8 cellular contexts compared by ENCODE assay signal in genomic region chr17:43359469-43360105, GRCh38. TPM values are rescaled to one million over a fixed set of nuclear protein-coding genes. Genes with fewer than 3 reads are reported as not detected.
DNase-seq lines count a peak whose midpoint lies in the region; ATAC-seq, FAIRE-seq and TF ChIP-seq lines count a peak whose summit lies in the region.

No MANE protein-coding gene starts in this region.

- CTCF ChIA-PET in CD4-positive, alpha-beta memory T cell (lab: Charles Lee; ENCODE audit: partially characterized antibody): interaction anchor here (1.5 to 4.1 kb wide), 5 partner anchors 9 to 361 kb away, joined by 4 to 23 read pairs (median 5); partner anchors contain the start of genes DHX8 and RPL27

- FAIRE-seq in pancreas (lab: Jason Lieb, UNC): no peak

- H3K4me3 Mint-ChIP-seq in CD4-positive, alpha-beta memory T cell: peak overlapping the region; percentile 90 to 99 (median 94)

- no peaks in the 10 kb centered on the region for H4K20me1 ChIP-seq in OCI-LY1 (ENCODE audit: insufficient read depth, low read length)

- no peaks in the 10 kb centered on the region for H3K27me3 ChIP-seq in CD4-positive, alpha-beta memory T cell (ENCODE audit: insufficient read depth, low read length)
- H3K27me3 ChIP-seq in OCI-LY1 (ENCODE audit: insufficient read depth, low read length) (no peaks in the 10 kb centered on the region), ectodermal cell (ENCODE audit: control insufficient read depth, insufficient read depth, low read length, poor library complexity, severe bottlenecking) (no peaks in the 10 kb centered on the region), pancreas (no peaks in the 10 kb centered on the region)

- peaks cover 0 to 16% (median 0%) of the 10 kb centered on the region in 8 donors for H3K9me3 Mint-ChIP-seq in CD4-positive, alpha-beta memory T cell

- H3F3A ChIP-seq in OCI-LY1 (ENCODE audit: insufficient read depth, low read length): no peaks in the 10 kb centered on the region

- H3K36me3 Mint-ChIP-seq in CD4-positive, alpha-beta memory T cell: peaks cover 0 to 13% of the 10 kb centered on the region in 2 donors

- no peak overlapping the region for H2AFZ ChIP-seq in OCI-LY1 (ENCODE audit: low read length)

- intact Hi-C loops in CD4-positive, alpha-beta memory T cell (cut with micrococcal nuclease): loop anchor here (1.0 to 5.0 kb wide), 3 partner anchors 9 to 537 kb away; partner anchors contain the start of genes BECN1 and RPL27
- intact Hi-C loops in pancreas (cut with DNase I): no loop called here

- TF ChIP-seq CTCF in OCI-LY1 (IDR thresholded peaks at IDR 0.05; ENCODE audit: low read length) (no peak), pancreas (IDR thresholded peaks at IDR 0.05) (no peak)

- H3K27ac ChIP-seq in CD4-positive, alpha-beta memory T cell (ENCODE audit: low read depth, low read length): peak overlapping the region; percentile 93
- peak overlapping the region; percentile 95 for H3K27ac ChIP-seq in OCI-LY1 (ENCODE audit: low read depth, low read length, poor library complexity, severe bottlenecking)
- H3K27ac ChIP-seq in ectodermal cell (ENCODE audit: insufficient read depth, low read depth, low read length, poor library complexity, severe bottlenecking): peak overlapping the region; percentile 100
- H3K27ac ChIP-seq in pancreas: peak overlapping the region in 3 of 4 donors; percentile 88 to 96 (median 95)

- H3K36me3 ChIP-seq in CD4-positive, alpha-beta memory T cell (ENCODE audit: insufficient read depth, low read length): no peaks in the 10 kb centered on the region
- no peaks in the 10 kb centered on the region; the same call in 1 of the 2 replicates for H3K36me3 ChIP-seq in OCI-LY1 (ENCODE audit: insufficient read depth, low read length)
- no peaks in the 10 kb centered on the region for H3K36me3 ChIP-seq in ectodermal cell (ENCODE audit: control insufficient read depth, insufficient read depth, low read length)
- no peaks in the 10 kb centered on the region for H3K36me3 ChIP-seq in pancreas

- H3K27ac Mint-ChIP-seq in CD4-positive, alpha-beta memory T cell: peak overlapping the region; percentile 97 to 100 (median 99)

- H3K4me1 Mint-ChIP-seq in CD4-positive, alpha-beta memory T cell: peaks cover 11 to 30% (median 21%) of the 10 kb centered on the region in 4 donors

- WGBS in ectodermal cell, 2 experiments: 78 to 83% methylated on average over 17 of the region's 17 CpGs
- 61 to 68% methylated on average over 17 of the region's 17 CpGs for WGBS in pancreas, 2 donors

- no peaks in the 10 kb centered on the region for H3K27me3 Mint-ChIP-seq in CD4-positive, alpha-beta memory T cell

- no peak for DNase-seq in CD4-positive, alpha-beta memory T cell
- DNase-seq in pancreas: no peak
- no peak for DNase-seq in NCI-H524 treated with DMSO at 0.1 percent for 48 hours (lab: John Stamatoyannopoulos, UW)
- DNase-seq in H4 (ENCODE audit: low spot score): no peak

- H3K9me2 ChIP-seq in OCI-LY1 (ENCODE audit: low read depth, low read length): no peaks in the 10 kb centered on the region

- no peaks in the 10 kb centered on the region for H3K9me3 ChIP-seq in CD4-positive, alpha-beta memory T cell (ENCODE audit: control insufficient read depth in 1 of 2, low read length in 2 of 2)
- H3K9me3 ChIP-seq in OCI-LY1 (ENCODE audit: low read length) (no peaks in the 10 kb centered on the region), ectodermal cell (ENCODE audit: control insufficient read depth, low read length) (no peaks in the 10 kb centered on the region), pancreas (no peaks in the 10 kb centered on the region)

- no peaks in the 10 kb centered on the region for H3K79me2 ChIP-seq in OCI-LY1 (ENCODE audit: insufficient read depth, low read length)

- H3K9ac ChIP-seq in OCI-LY1 (ENCODE audit: low read length): peak overlapping the region; percentile 90

- H3K4me3 ChIP-seq in CD4-positive, alpha-beta memory T cell (ENCODE audit: low read length in 2 of 2): peak overlapping the region; percentile 37 to 77
- H3K4me3 ChIP-seq in OCI-LY1 (ENCODE audit: low read depth, low read length, poor library complexity, severe bottlenecking) (peak overlapping the region; percentile 77), ectodermal cell (ENCODE audit: insufficient read depth, low read depth, low read length) (peak overlapping the region; percentile 65), pancreas (peak overlapping the region in 2 of 4 donors; percentile 42 to 49)

- H3K4me2 ChIP-seq in OCI-LY1 (ENCODE audit: low read length): peak overlapping the region; percentile 94

- peaks cover 17% of the 10 kb centered on the region for H3K4me1 ChIP-seq in CD4-positive, alpha-beta memory T cell (ENCODE audit: insufficient read depth, low read length)
- H3K4me1 ChIP-seq in OCI-LY1 (ENCODE audit: insufficient read depth, low read length, severe bottlenecking) (peaks cover 21% of the 10 kb centered on the region), ectodermal cell (ENCODE audit: control insufficient read depth, insufficient read depth, low read length) (peaks cover 12% of the 10 kb centered on the region), pancreas (peaks cover 0 to 9% (median 6%) of the 10 kb centered on the region in 3 donors)

- ATAC-seq in pancreas (no peak), GM18868 (IDR thresholded peaks at IDR 0.05; ENCODE audit: unreplicated experiment) (no peak)
- ATAC-seq in activated CD4-positive, CD25-positive, alpha-beta regulatory T cell treated with anti-CD3 and anti-CD28 coated beads, Interleukin-2, amount 50 U/mL, for 24 hours: no peak

- POLR2A ChIA-PET in CD4-positive, alpha-beta memory T cell (lab: Charles Lee; ENCODE audit: partially characterized antibody): interaction anchor here (1.1 to 7.6 kb wide), 22 partner anchors 9 to 1671 kb away, joined by 3 to 265 read pairs (median 13); partner anchors contain the start of genes ARL4D, DHX8, EIF1 and HDAC5

RNA-seq across cellular contexts. Expression of gene ARL4D, which starts 39.2 kb away (rescaled TPM):
- total RNA-seq in CD4-positive, alpha-beta memory T cell: 1 to 10 TPM; 1.5 to 1.6 TPM
- polyA plus RNA-seq in CD4-positive, alpha-beta memory T cell: 1 to 10 TPM; 2.3 to 6.8 TPM
- polyA plus RNA-seq in ectodermal cell (2013, experiment 1 of 4): 11.1 TPM
- 12.0 TPM for polyA plus RNA-seq in ectodermal cell (2013, experiment 2 of 4)
- 13.9 TPM for polyA plus RNA-seq in ectodermal cell (2013, experiment 3 of 4)
- 12.9 TPM for polyA plus RNA-seq in ectodermal cell (2013, experiment 4 of 4)
- total RNA-seq in pancreas: 1 to 10 TPM; 1.2 to 2.6 (median 1.5) TPM
- polyA plus RNA-seq in pancreas: 1 to 10 TPM; 2.1 to 3.9 TPM
- total RNA-seq in H4 (2014; rRNA removed; shearing (Covaris generic)): 6.1 and 8.4 TPM in 2 replicates
